8 cellular contexts compared by ENCODE assay signal in genomic region chr17:60390881-60391418, GRCh38. TPM values are rescaled to one million over a fixed set of nuclear protein-coding genes. Genes with fewer than 3 reads are reported as not detected.
DNase-seq lines count a peak whose midpoint lies in the region; ATAC-seq and TF ChIP-seq lines count a peak whose summit lies in the region.

No MANE protein-coding gene starts in this region.

- TF ChIP-seq CTCF in fibroblast of villous mesenchyme (IDR thresholded peaks at IDR 0.05; ENCODE audit: insufficient read depth, low read depth, low read length) = no peak

- no peak for ATAC-seq in GM21447 (IDR thresholded peaks at IDR 0.05; ENCODE audit: unreplicated experiment)
- ATAC-seq in GM21423 (IDR thresholded peaks at IDR 0.05; ENCODE audit: unreplicated experiment) = no peak

- intact Hi-C loops in activated T-helper 2 cell treated with anti-CD3 and anti-CD28 coated beads, Interferon-gamma antibody, Interleukin-2, Interleukin-4, amounts not matched to agents 10 μg/mL and 5 μg/mL and 100 μg/mL, durations not matched to agents 14 hours and 24 hours and 36 hours (cut with micrococcal nuclease) = loop anchor here (1.0 to 5.0 kb wide), 2 partner anchors 36 to 286 kb away; partner anchors contain the start of gene BCAS3

- no peaks in the 10 kb centered on the region for H3K9me3 Mint-ChIP-seq in activated T-helper 2 cell treated with anti-CD3 and anti-CD28 coated beads, Interferon-gamma antibody, Interleukin-2, Interleukin-4, amounts not matched to agents 10 μg/mL and 5 μg/mL and 100 μg/mL, durations not matched to agents 14 hours and 24 hours and 36 hours

- H3K27ac Mint-ChIP-seq in activated T-helper 2 cell treated with anti-CD3 and anti-CD28 coated beads, Interferon-gamma antibody, Interleukin-2, Interleukin-4, amounts not matched to agents 10 μg/mL and 5 μg/mL and 100 μg/mL, durations not matched to agents 14 hours and 24 hours and 36 hours = peak overlapping the region; percentile 97

- no peaks in the 10 kb centered on the region for H3K36me3 ChIP-seq in neuronal stem cell (replicated peaks in 1 of 2; ENCODE audit: control insufficient read depth in 2 of 2, insufficient read depth in 2 of 2, low read length in 2 of 2)

- peak overlapping the region; percentile 99 for H2BK5ac ChIP-seq in neuronal stem cell (ENCODE audit: low read length)

- no CpG with 5 or more reads among the region's 12 CpGs for WGBS in neuronal stem cell (ENCODE audit: extremely low coverage in 2 of 2, insufficient read length in 2 of 2, insufficient replicate concordance in 1 of 2), 2 donors

- H3K4me3 ChIP-seq in fibroblast of villous mesenchyme (ENCODE audit: low read depth, low read length) (peak overlapping the region; percentile 90), neuronal stem cell (ENCODE audit: low read length in 2 of 2) (peak overlapping the region; percentile 69 to 93)

- peak; percentile 69 for DNase-seq in activated effector memory CD4-positive, alpha-beta T cell treated with anti-CD3 and anti-CD28 coated beads, Interleukin-2, amount 50 U/mL, for 16 hours
- DNase-seq in activated effector memory CD4-positive, alpha-beta T cell treated with Interleukin-2 at 50 U/mL for 16 hours = no peak
- DNase-seq in NCI-H524 (lab: John Stamatoyannopoulos, UW) (peak; percentile 60 to 71), fibroblast of villous mesenchyme (ENCODE audit: low read depth) (peak; percentile 57), neuronal stem cell (ENCODE audit: low spot score) (peak; percentile 23)
- DNase-seq in activated T-helper 2 cell treated with anti-CD3 and anti-CD28 coated beads, Interferon-gamma antibody, Interleukin-2, Interleukin-4, amounts not matched to agents 10 μg/mL and 5 μg/mL and 100 μg/mL, durations not matched to agents 14 hours and 24 hours and 36 hours (ENCODE audit: low spot score) = peak; percentile 10

- H3K18ac ChIP-seq in neuronal stem cell (ENCODE audit: low read length) = peak overlapping the region; percentile 96

- H3K27ac ChIP-seq in neuronal stem cell (replicated peaks; ENCODE audit: low read length) = peak overlapping the region; percentile 93

- H2AFZ ChIP-seq in neuronal stem cell (ENCODE audit: low read length) = peak overlapping the region; percentile 97

- H2BK15ac ChIP-seq in neuronal stem cell (ENCODE audit: low read length) = peak overlapping the region; percentile 3

- H3K9me3 ChIP-seq in neuronal stem cell (replicated peaks in 1 of 2; ENCODE audit: control insufficient read depth in 2 of 2, insufficient read depth in 1 of 2, low read depth in 1 of 2, low read length in 2 of 2) = no peaks in the 10 kb centered on the region

- peaks cover 6 to 8% of the 10 kb centered on the region in 2 donors for H3K4me1 ChIP-seq in neuronal stem cell (ENCODE audit: control insufficient read depth in 2 of 2, insufficient read depth in 1 of 2, low read depth in 1 of 2, low read length in 2 of 2)

- no peak overlapping the region for H3K14ac ChIP-seq in neuronal stem cell (ENCODE audit: low read length)

- H3K4me3 Mint-ChIP-seq in activated T-helper 2 cell treated with anti-CD3 and anti-CD28 coated beads, Interferon-gamma antibody, Interleukin-2, Interleukin-4, amounts not matched to agents 10 μg/mL and 5 μg/mL and 100 μg/mL, durations not matched to agents 14 hours and 24 hours and 36 hours (ENCODE audit: low read depth) = peak overlapping the region; percentile 93

- H3K4me1 Mint-ChIP-seq in activated T-helper 2 cell treated with anti-CD3 and anti-CD28 coated beads, Interferon-gamma antibody, Interleukin-2, Interleukin-4, amounts not matched to agents 10 μg/mL and 5 μg/mL and 100 μg/mL, durations not matched to agents 14 hours and 24 hours and 36 hours (ENCODE audit: low read depth) = peaks cover 55% of the 10 kb centered on the region

- no peak overlapping the region for H2BK120ac ChIP-seq in neuronal stem cell (ENCODE audit: low read depth, low read length)

- H3K27me3 Mint-ChIP-seq in activated T-helper 2 cell treated with anti-CD3 and anti-CD28 coated beads, Interferon-gamma antibody, Interleukin-2, Interleukin-4, amounts not matched to agents 10 μg/mL and 5 μg/mL and 100 μg/mL, durations not matched to agents 14 hours and 24 hours and 36 hours (ENCODE audit: low read depth) = no peaks in the 10 kb centered on the region

- no peak overlapping the region for H4K91ac ChIP-seq in neuronal stem cell (ENCODE audit: low read depth, low read length, poor library complexity)

- H3K9ac ChIP-seq in neuronal stem cell (ENCODE audit: low read depth, low read length, poor library complexity) = peak overlapping the region; percentile 95

- H3K4me2 ChIP-seq in neuronal stem cell (ENCODE audit: insufficient read depth, low read length, poor library complexity, severe bottlenecking) = peak overlapping the region; percentile 91

- H3K23ac ChIP-seq in neuronal stem cell (ENCODE audit: low read depth, low read length, poor library complexity) = peak overlapping the region; percentile 16

- no peak overlapping the region for H3K4ac ChIP-seq in neuronal stem cell (ENCODE audit: low read length)

- H3K36me3 Mint-ChIP-seq in activated T-helper 2 cell treated with anti-CD3 and anti-CD28 coated beads, Interferon-gamma antibody, Interleukin-2, Interleukin-4, amounts not matched to agents 10 μg/mL and 5 μg/mL and 100 μg/mL, durations not matched to agents 14 hours and 24 hours and 36 hours (ENCODE audit: low read depth) = no peaks in the 10 kb centered on the region

- H2BK12ac ChIP-seq in neuronal stem cell (ENCODE audit: low read length) = no peak overlapping the region

- no peaks in the 10 kb centered on the region for H3K79me1 ChIP-seq in neuronal stem cell (ENCODE audit: low read depth, low read length)

- H4K8ac ChIP-seq in neuronal stem cell (ENCODE audit: low read depth, low read length) = no peak overlapping the region

- no peak overlapping the region for H2AK5ac ChIP-seq in neuronal stem cell (ENCODE audit: low read depth, low read length)

- no peaks in the 10 kb centered on the region for H3K27me3 ChIP-seq in neuronal stem cell (ENCODE audit: control insufficient read depth in 3 of 3, insufficient read depth in 3 of 3, low read depth in 1 of 3, low read length in 3 of 3)

RNA-seq across cellular contexts. Expression of gene USP32, which starts 1.0 kb away (rescaled TPM):
- total RNA-seq in activated T-helper 2 cell treated with anti-CD3 and anti-CD28 coated beads, Interferon-gamma antibody, Interleukin-2, Interleukin-4, amounts not matched to agents 10 μg/mL and 5 μg/mL and 100 μg/mL, durations not matched to agents 14 hours and 24 hours and 36 hours = 31.9 and 36.3 TPM in 2 replicates
- total RNA-seq in fibroblast of villous mesenchyme = 78.9 and 95.4 TPM in 2 replicates
- 23.3 TPM for polyA plus RNA-seq in neuronal stem cell (2013, experiment 1 of 2)
- 23.5 TPM for polyA plus RNA-seq in neuronal stem cell (2013, experiment 2 of 2)

RNA-seq across cellular contexts. Expression of gene CHCT1, which starts 31.3 kb away (rescaled TPM):
- 0.43 and 0.55 TPM in 2 replicates for total RNA-seq in activated T-helper 2 cell treated with anti-CD3 and anti-CD28 coated beads, Interferon-gamma antibody, Interleukin-2, Interleukin-4, amounts not matched to agents 10 μg/mL and 5 μg/mL and 100 μg/mL, durations not matched to agents 14 hours and 24 hours and 36 hours
- total RNA-seq in fibroblast of villous mesenchyme = not detected in 2 replicates
- polyA plus RNA-seq in neuronal stem cell (2013, experiment 1 of 2) = 0.17 TPM
- polyA plus RNA-seq in neuronal stem cell (2013, experiment 2 of 2) = 0.25 TPM
